Comparison of ENCODE assay signal across 8 cellular contexts in the genomic region with DNA sequence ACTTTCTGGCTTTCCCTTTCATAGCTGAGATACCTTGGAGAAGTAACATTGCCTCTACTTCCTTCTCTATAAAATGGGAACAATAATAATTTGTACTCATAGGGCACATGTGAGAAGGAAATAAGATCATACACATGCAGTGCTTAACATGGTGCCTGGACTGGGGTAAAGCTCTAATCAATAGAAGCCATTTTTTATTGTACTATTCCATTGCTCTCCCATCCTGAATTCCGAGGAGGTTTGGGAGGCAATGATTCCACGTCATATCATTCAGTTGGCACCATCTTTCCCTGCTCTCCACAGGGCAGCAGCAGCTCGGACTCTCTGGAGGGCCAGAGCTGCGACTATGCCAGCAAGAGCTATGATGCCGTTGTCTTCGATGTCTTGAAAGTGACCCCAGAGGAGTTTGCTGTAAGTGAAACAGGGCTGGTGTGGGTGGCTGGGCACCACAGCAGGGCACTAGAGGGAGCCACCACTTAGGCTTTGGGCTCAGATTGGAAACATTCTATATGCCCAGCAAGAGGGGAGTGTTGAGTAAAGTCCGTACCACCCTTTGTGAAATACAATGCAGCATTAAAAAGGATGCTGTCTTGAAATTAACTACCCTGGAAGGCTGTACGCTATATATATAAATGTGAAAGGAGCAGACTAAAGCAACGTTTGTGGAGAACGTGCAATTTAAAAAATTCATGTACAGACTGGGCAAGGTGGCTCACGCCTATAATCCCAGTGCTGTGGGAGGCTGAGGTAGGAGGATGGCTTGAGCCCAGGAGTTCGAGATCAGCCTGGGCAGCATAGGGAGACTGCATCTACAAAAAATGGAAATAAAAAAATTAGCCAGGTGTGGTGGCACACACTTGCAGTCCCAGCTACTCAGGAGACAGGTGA. TPM values are rescaled to one million over a fixed set of nuclear protein-coding genes. Genes with fewer than 3 reads are reported as not detected.
DNase-seq lines count a peak whose midpoint lies in the region; ATAC-seq and TF ChIP-seq lines count a peak whose summit lies in the region.

No MANE protein-coding gene starts in this region.

- no peak for TF ChIP-seq POLR2A in right lobe of liver (IDR thresholded peaks at IDR 0.05)
- TF ChIP-seq POLR2A in stomach (IDR thresholded peaks at IDR 0.05) = no peak

- DNase-seq in NCI-H1417 (lab: John Stamatoyannopoulos, UW) (peak in 2 of 3 experiments; percentile 16 to 60), NCI-H1417 treated with DMSO at 0.1 percent for 48 hours (lab: John Stamatoyannopoulos, UW) (no peak), NCI-H1694 (lab: John Stamatoyannopoulos, UW) (peak; percentile 34), dedifferentiated amniotic fluid mesenchymal stem cell (ENCODE audit: extremely low spot score) (peak; percentile 25), right lobe of liver (peak in 1 of 3 donors; percentile 39), stomach (peak; percentile 46)

- ATAC-seq in right lobe of liver = peak; percentile 76 to 88 (median 84)
- no peak for ATAC-seq in HG03460 (IDR thresholded peaks at IDR 0.05; ENCODE audit: unreplicated experiment)

- TF ChIP-seq EP300 in stomach (IDR thresholded peaks at IDR 0.05) = no peak

- TF ChIP-seq CTCF in WI38 (IDR thresholded peaks at IDR 0.05; ENCODE audit: low read depth, low read length) = peak; percentile 89
- TF ChIP-seq CTCF in right lobe of liver (IDR thresholded peaks at IDR 0.05) = peak; percentile 55 to 74 (median 73)
- TF ChIP-seq CTCF in stomach (IDR thresholded peaks at IDR 0.05) = peak in 5 of 7 experiments; percentile 35 to 63 (median 55)

- H3K4me1 ChIP-seq in right lobe of liver (no peaks in the 10 kb centered on the region), stomach (peaks cover 0 to 23% (median 7%) of the 10 kb centered on the region in 4 donors)

- intact Hi-C loops in right lobe of liver (cut with DNase I) (loop anchor here in 1 of 2 donors (10.0 kb wide), 1 partner anchor 239 kb away; no protein-coding TSS in a partner anchor), stomach (cut with DNase I; ENCODE audit: low total_unique reads) (no loop called here)

- WGBS in right lobe of liver (ENCODE audit: insufficient coverage, low coverage, low lambda C conversion rate, missing lambda C conversion rate) = 70% methylated on average over 10 of the region's 12 CpGs
- 80 to 87% (median 85%) methylated on average over 12 of the region's 12 CpGs for WGBS in stomach, 5 donors

- H3K36me3 ChIP-seq in right lobe of liver (peaks cover 0 to 2% (median 0%) of the 10 kb centered on the region in 4 donors), stomach (peaks cover 0 to 9% (median 5%) of the 10 kb centered on the region in 4 donors)

- no peaks in the 10 kb centered on the region for H3K27me3 ChIP-seq in right lobe of liver
- H3K27me3 ChIP-seq in stomach = no peaks in the 10 kb centered on the region

- no peaks in the 10 kb centered on the region for H3K9me3 ChIP-seq in right lobe of liver
- no peaks in the 10 kb centered on the region for H3K9me3 ChIP-seq in stomach

- H3K4me3 ChIP-seq in WI38 (ENCODE audit: low read depth, low read length) = no peak overlapping the region
- no peak overlapping the region for H3K4me3 ChIP-seq in right lobe of liver
- H3K4me3 ChIP-seq in stomach = no peak overlapping the region

- no peak overlapping the region for H3K27ac ChIP-seq in right lobe of liver
- peak overlapping the region in 3 of 5 donors; percentile 0 to 31 (median 18) for H3K27ac ChIP-seq in stomach

RNA-seq across cellular contexts. Expression of gene RALGPS1, which starts 51.2 kb away (rescaled TPM):
- 1 to 10 TPM; 1.2 to 3.8 (median 2.4) TPM for total RNA-seq in right lobe of liver
- 100 to 1,000 TPM in 1 of 5 donors, 10 to 100 TPM in 4; 38.9 to 150 (median 68.8) TPM for total RNA-seq in stomach
- polyA plus RNA-seq in stomach = 10 to 100 TPM in 1 of 3 donors, 1 to 10 TPM in 2; 4.7 to 20.2 (median 9.1) TPM

Comparison
In these comparisons a context has a peak if more than half of its experiments do, and no peak if none do; other contexts are left out.
1. H3K27ac ChIP-seq: peak in stomach (3 of 5); none in right lobe of liver (0 of 3).
2. RNA of gene RALGPS1, which starts 51.2 kb away (total RNA-seq): 38.9 to 150 TPM in stomach; 1.2 to 3.8 TPM in right lobe of liver; every median in the first group is over 4 times any median in the second.
3. Peak in every context shown above with its lines, with median percentiles within 50 percentile points of each other: CTCF ChIP-seq.